Comparison of ENCODE assay signal across 16 cellular contexts in the genomic region with DNA sequence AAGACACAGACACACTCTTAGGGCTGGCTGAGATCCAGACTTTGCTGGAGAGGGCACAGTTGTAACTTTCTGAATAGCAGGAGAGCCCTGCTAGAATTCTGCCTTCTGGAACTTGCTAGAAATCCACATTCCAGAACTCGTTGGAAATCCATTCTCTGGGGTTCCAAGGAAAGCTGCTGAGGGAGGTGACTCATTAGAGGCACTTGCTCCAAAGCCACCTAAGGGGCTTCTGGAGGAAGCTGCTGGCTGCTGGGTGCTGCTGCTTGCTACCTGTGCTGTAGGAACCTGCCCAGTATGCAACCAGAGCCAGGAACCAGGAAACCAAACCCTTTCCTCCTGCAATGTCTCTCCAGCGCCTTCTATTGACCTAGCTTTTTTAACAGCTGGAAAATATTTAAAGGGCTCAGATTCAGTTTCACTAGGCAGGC. TPM values are rescaled to one million over a fixed set of nuclear protein-coding genes. Genes with fewer than 3 reads are reported as not detected.
A peak's percentile ranks its signal among the peaks of the same experiment; 100 is the strongest.
DNase-seq lines count a peak whose midpoint lies in the region; TF ChIP-seq lines count a peak whose summit lies in the region.
"Had no signal": no experiment of that assay in that cellular context is flagged by ENCODE, and none has a peak within 500 bp of the region (broad histone marks: within the 10 kb centered on the region; RNA-seq: fewer than 3 reads in every experiment).

No MANE protein-coding gene starts in this region.

- 69 to 86% methylated on average over 2 of the region's 2 CpGs for WGBS in testis, 2 donors

- no peaks in the 10 kb centered on the region for H3K36me3 ChIP-seq in colonic mucosa
- H3K36me3 ChIP-seq in testis (ENCODE audit: low read depth, missing control alignments) = no peaks in the 10 kb centered on the region
- H3K36me3 ChIP-seq: cardiac muscle cell, pancreas had no signal

- TF ChIP-seq POLR2A in testis (IDR thresholded peaks at IDR 0.05) = no peak

- DNase-seq in NCI-H82 (lab: John Stamatoyannopoulos, UW) (peak; percentile 2), NCI-H82 treated with DMSO at 0.1 percent for 48 hours (lab: John Stamatoyannopoulos, UW; ENCODE audit: unreplicated experiment) (no peak), M059J (ENCODE audit: low read depth) (peak; percentile 44), colonic mucosa (no peak), testis (peak; percentile 72), activated T-cell treated with anti-CD3 and anti-CD28 coated beads for 4 hours (no peak), iPS-NIHi7 (ENCODE audit: extremely low spot score) (no peak), cerebellar cortex (ENCODE audit: low spot score) (no peak)
- DNase-seq: activated B cell treated with CpG ODN at 0.5 μM for 24 hours, DMS79 treated with DMSO at 0.1 percent for 48 hours, glutamatergic neuron, KBM-7, NCI-H2081, pancreas, SW 1271 had no signal

- H3K4me3 ChIP-seq in colonic mucosa = no peak overlapping the region
- no peak overlapping the region for H3K4me3 ChIP-seq in testis
- H3K4me3 ChIP-seq: cardiac muscle cell, pancreas had no signal

- intact Hi-C loops in colonic mucosa (cut with DNase I) = loop anchor here (10.0 kb wide), 2 partner anchors 83 to 433 kb away; no protein-coding TSS in a partner anchor
- intact Hi-C loops in testis (cut with DNase I; ENCODE audit: low total_unique reads) = no loop called here

- H3K4me1 ChIP-seq in colonic mucosa = no peaks in the 10 kb centered on the region
- H3K4me1 ChIP-seq in testis = peaks cover 7% of the 10 kb centered on the region
- H3K4me1 ChIP-seq: pancreas had no signal

- H3K27ac ChIP-seq in colonic mucosa = no peak overlapping the region
- H3K27ac ChIP-seq in testis = no peak overlapping the region
- H3K27ac ChIP-seq: cardiac muscle cell, pancreas had no signal

- H3K27me3 ChIP-seq in colonic mucosa (peaks cover 9% of the 10 kb centered on the region), testis (no peaks in the 10 kb centered on the region)
- H3K27me3 ChIP-seq: pancreas had no signal

- no peak overlapping the region for H3K9ac ChIP-seq in colonic mucosa (ENCODE audit: low read depth in 2 of 2, low read length in 2 of 2)

- TF ChIP-seq CTCF in colonic mucosa (IDR thresholded peaks at IDR 0.05) (peak; percentile 19), testis (IDR thresholded peaks at IDR 0.05) (no peak)

- H3K9me3 ChIP-seq in colonic mucosa = no peaks in the 10 kb centered on the region
- no peaks in the 10 kb centered on the region for H3K9me3 ChIP-seq in testis
- H3K9me3 ChIP-seq: pancreas had no signal

RNA-seq across cellular contexts. Expression of a gene that starts 4.1 kb away (rescaled TPM):
- total RNA-seq in M059J (2014; rRNA removed; shearing (Covaris generic)) = 205 and 307 TPM in 2 replicates
- total RNA-seq in colonic mucosa (10 to 100 TPM in 1 of 2 donors, 1 to 10 TPM in 1; 8.0 to 17.6 TPM), testis (100 to 1,000 TPM; 223 to 311 TPM)
- 292 TPM for polyA plus RNA-seq in testis (ENCODE audit: insufficient read depth, low read depth, low replicate concordance)

Comparison
In these comparisons a context has a peak if more than half of its experiments do, and no peak if none do; other contexts are left out.
1. DNase-seq: peak in NCI-H82 (single experiment), M059J (single experiment) and testis (single experiment); none in NCI-H82 treated with DMSO at 0.1 percent for 48 hours (single experiment), colonic mucosa (single experiment), activated T-cell treated with anti-CD3 and anti-CD28 coated beads for 4 hours (single experiment), iPS-NIHi7 (single experiment) and cerebellar cortex (single experiment).
2. RNA of a gene that starts 4.1 kb away (total RNA-seq): 223 to 311 TPM in testis and 205 to 307 TPM in M059J; 8.0 to 17.6 TPM in colonic mucosa; every median in the first group is over 10 times any median in the second.